ENCODE assay signal across 24 cellular contexts in the genomic region with DNA sequence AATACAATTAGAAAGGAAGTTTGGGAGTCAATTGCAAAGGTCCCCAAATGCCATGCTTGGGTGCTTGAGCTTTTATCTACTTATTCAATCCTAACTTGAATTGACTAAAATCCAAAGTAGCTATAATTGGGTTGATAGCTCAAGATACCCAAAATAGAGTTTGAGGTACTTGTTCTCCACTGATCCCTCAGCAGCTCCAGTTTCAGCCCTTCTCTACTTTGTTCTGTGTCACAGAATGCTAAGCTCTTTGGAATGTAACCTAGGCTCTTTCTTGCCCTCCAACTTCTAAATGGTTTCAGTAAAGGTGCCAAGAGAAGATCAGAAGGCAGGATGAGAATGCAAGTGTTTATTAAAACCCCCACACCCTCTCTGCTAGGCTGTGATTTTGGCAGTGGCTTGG.
"Had no signal": no experiment of that assay in that cellular context is flagged by ENCODE, and none has a peak within 500 bp of the region (broad histone marks: within the 10 kb centered on the region; RNA-seq: fewer than 3 reads in every experiment).

No MANE protein-coding gene starts in this region.

- H3K27ac Mint-ChIP-seq: effector memory CD8-positive, alpha-beta T cell; memory B cell; naive B cell; nephron progenitor cell; stimulated activated memory B cell treated with anti-CD40 and anti-IgM and Interleukin-4, amounts not matched to agents 10 μg/mL and 1 μg/mL and 100 μg/mL, for 72 hours; type B pancreatic cell had no signal

- DNase-seq: cerebellar nuclear complex; cortex of kidney; effector memory CD8-positive, alpha-beta T cell; heart left ventricle; kidney; naive B cell; nephron progenitor cell; pancreas; spleen; stimulated activated CD4-positive, alpha-beta T cell treated with anti-CD3 and anti-CD28 coated beads, Interleukin-4, amount 100 ng/mL, for 4 hours; stimulated activated naive CD8-positive, alpha-beta T cell treated with anti-CD3 and anti-CD28 coated beads, Interleukin-15, Interleukin-2, amounts not matched to agents 100 U/mL and 50 U/mL, for 24 hours; substantia nigra; testis; tibial artery had no signal

- H3K4me1 ChIP-seq: heart left ventricle, pancreas, right atrium auricular region, spleen, testis had no signal

- H3K36me3 ChIP-seq: heart left ventricle, neutrophil, pancreas, right atrium auricular region, spleen, tibial artery had no signal

- H3K4me1 Mint-ChIP-seq: memory B cell; naive B cell; stimulated activated memory B cell treated with anti-CD40 and anti-IgM and Interleukin-4, amounts not matched to agents 10 μg/mL and 1 μg/mL and 100 μg/mL, for 72 hours had no signal

- H3K27me3 ChIP-seq: heart left ventricle, hepatocyte, neutrophil, pancreas, right atrium auricular region, spleen, testis, tibial artery had no signal

- ATAC-seq: effector memory CD8-positive, alpha-beta T cell; heart left ventricle; left lobe of liver; pancreas; sciatic nerve; stimulated activated memory B cell treated with anti-CD40 and anti-IgM and Interleukin-4, amounts not matched to agents 10 μg/mL and 1 μg/mL and 100 μg/mL, for 72 hours; stimulated activated naive CD8-positive, alpha-beta T cell treated with anti-CD3 and anti-CD28 coated beads, Interleukin-15, Interleukin-2, amounts not matched to agents 100 U/mL and 50 U/mL, for 24 hours had no signal

- H3K9me3 ChIP-seq: heart left ventricle, neutrophil, pancreas, right atrium auricular region, testis, tibial artery had no signal

- H3K4me3 ChIP-seq: heart left ventricle, hepatocyte, lung, pancreas, right atrium auricular region, skin epidermis, spleen, testis, tibial artery had no signal

- H3K9me3 Mint-ChIP-seq: nephron progenitor cell had no signal

- H3K27ac ChIP-seq: heart left ventricle, hepatocyte, neutrophil, pancreas, right atrium auricular region, skin epidermis, spleen, testis, tibial artery had no signal

- H3K27me3 Mint-ChIP-seq: effector memory CD8-positive, alpha-beta T cell; memory B cell; naive B cell; stimulated activated memory B cell treated with anti-CD40 and anti-IgM and Interleukin-4, amounts not matched to agents 10 μg/mL and 1 μg/mL and 100 μg/mL, for 72 hours; type B pancreatic cell had no signal

- H3K36me3 Mint-ChIP-seq: memory B cell; naive B cell; stimulated activated memory B cell treated with anti-CD40 and anti-IgM and Interleukin-4, amounts not matched to agents 10 μg/mL and 1 μg/mL and 100 μg/mL, for 72 hours; type B pancreatic cell had no signal

- H3K4me3 Mint-ChIP-seq: effector memory CD8-positive, alpha-beta T cell; memory B cell; naive B cell; nephron progenitor cell; stimulated activated memory B cell treated with anti-CD40 and anti-IgM and Interleukin-4, amounts not matched to agents 10 μg/mL and 1 μg/mL and 100 μg/mL, for 72 hours; type B pancreatic cell had no signal
